Comparison of ENCODE assay signal across 8 cellular contexts in genomic region chr13:49936085-49936942, GRCh38. TPM values are rescaled to one million over a fixed set of nuclear protein-coding genes. Genes with fewer than 3 reads are reported as not detected.
A peak's percentile ranks its signal among the peaks of the same experiment; 100 is the strongest.
DNase-seq lines count a peak whose midpoint lies in the region; ATAC-seq and TF ChIP-seq lines count a peak whose summit lies in the region.

Gene SPRYD7 (minus strand): TSS chr13:49936340. CDS start chr13:49936235, 105 bp downstream.

- 0% methylated on average over 30 of the region's 65 CpGs for WGBS in suprapubic skin

- peak within 1 kb of the TSS; percentile 86 for H3K27ac ChIP-seq in suprapubic skin

- TF ChIP-seq CTCF in NB4 (IDR thresholded peaks at IDR 0.05; ENCODE audit: low read depth, low read length) (peak; percentile 72), suprapubic skin (IDR thresholded peaks at IDR 0.05) (peak; percentile 74 to 97)

- no peaks in the 10 kb centered on the region for H3K36me3 ChIP-seq in suprapubic skin

- ATAC-seq in HG02588 (IDR thresholded peaks at IDR 0.05; ENCODE audit: unreplicated experiment): peak; percentile 96

- H3K4me3 ChIP-seq in NB4 (ENCODE audit: low read depth, low read length) (peak within 1 kb of the TSS; percentile 83), suprapubic skin (peak within 1 kb of the TSS; percentile 100)

- no peaks in the 10 kb centered on the region for H3K27me3 ChIP-seq in suprapubic skin

- H3K4me1 ChIP-seq in suprapubic skin: peaks cover 32% of the 10 kb centered on the region

- DNase-seq in NB4 (ENCODE audit: low read depth) (peak; percentile 99), SK-N-DZ (ENCODE audit: low spot score) (peak; percentile 98), glomerular endothelial cell (ENCODE audit: extremely low read depth, low read depth, low spot score) (peak; percentile 70), nucleus accumbens (lab: John Stamatoyannopoulos, UW) (peak; percentile 79 to 99 (median 97)), suprapubic skin (ENCODE audit: low spot score in 2 of 2) (peak; percentile 97 to 98)
- DNase-seq in activated naive CD4-positive, alpha-beta T cell treated with anti-CD3 and anti-CD28 coated beads, Interleukin-2, amount 50 U/mL, for 16 hours: peak; percentile 92

- peak; percentile 60 for TF ChIP-seq POLR2A in GM10847 (IDR thresholded peaks at IDR 0.05; ENCODE audit: extremely low read depth, insufficient read length)
- peak; percentile 72 for TF ChIP-seq POLR2A in NB4 (IDR thresholded peaks at IDR 0.05; ENCODE audit: extremely low read depth, insufficient read length)
- TF ChIP-seq POLR2A in suprapubic skin (IDR thresholded peaks at IDR 0.05): no peak

- no peak for TF ChIP-seq EP300 in suprapubic skin (IDR thresholded peaks at IDR 0.05)

- no peaks in the 10 kb centered on the region for H3K9me3 ChIP-seq in suprapubic skin

RNA-seq across cellular contexts. Expression of gene SPRYD7, which starts in this region (rescaled TPM):
- polyA plus RNA-seq in SK-N-DZ (2014; cell fraction: cytosol; rRNA removed): 5.4 and 8.8 TPM in 2 replicates
- polyA plus RNA-seq in SK-N-DZ (2014; cell fraction: nucleus; rRNA removed): 4.8 and 6.4 TPM in 2 replicates
- total RNA-seq in glomerular endothelial cell: 6.1 and 7.7 TPM in 2 replicates
- 1 to 10 TPM; 6.0 to 9.9 (median 7.2) TPM for total RNA-seq in suprapubic skin

Comparison
In these comparisons a context has a peak if more than half of its experiments do, and no peak if none do; other contexts are left out.
1. Peak in every context shown above with its lines: DNase-seq, ATAC-seq, H3K4me3 ChIP-seq and H3K27ac ChIP-seq.
2. POLR2A ChIP-seq: peak in GM10847 (single experiment) and NB4 (single experiment); none in suprapubic skin (0 of 2).